ENCODE assay signal across 10 cellular contexts in genomic region chr12:96237035-96237434, GRCh38. TPM values are rescaled to one million over a fixed set of nuclear protein-coding genes. Genes with fewer than 3 reads are reported as not detected.
A peak's percentile ranks its signal among the peaks of the same experiment; 100 is the strongest.
DNase-seq lines count a peak whose midpoint lies in the region; ATAC-seq and TF ChIP-seq lines count a peak whose summit lies in the region.
"Had no signal": no experiment of that assay in that cellular context is flagged by ENCODE, and none has a peak within 500 bp of the region (broad histone marks: within the 10 kb centered on the region; RNA-seq: fewer than 3 reads in every experiment).

No MANE protein-coding gene starts in this region.

- peaks cover 29% of the 10 kb centered on the region for H3K36me3 ChIP-seq in CD4-positive, CD25-positive, alpha-beta regulatory T cell (ENCODE audit: control insufficient read depth, insufficient read depth, low read length)
- no peaks in the 10 kb centered on the region for H3K36me3 ChIP-seq in Peyer's patch
- no peaks in the 10 kb centered on the region for H3K36me3 ChIP-seq in esophagus muscularis mucosa
- no peaks in the 10 kb centered on the region for H3K36me3 ChIP-seq in parathyroid adenoma (ENCODE audit: control insufficient read depth, insufficient read depth, low read length)
- no peaks in the 10 kb centered on the region for H3K36me3 ChIP-seq in psoas muscle (ENCODE audit: insufficient read depth in 1 of 2, low read depth in 1 of 2)

- H2AFZ ChIP-seq in parathyroid adenoma: no peak overlapping the region

- H3K4me2 ChIP-seq in parathyroid adenoma (ENCODE audit: low read length): no peak overlapping the region
- H3K4me2 ChIP-seq: KMS-11 had no signal

- H3K4me3 Mint-ChIP-seq in CD4-positive, CD25-positive, alpha-beta regulatory T cell: peak overlapping the region in 3 of 4 donors; percentile 52 to 85 (median 63)
- H3K4me3 Mint-ChIP-seq in stimulated activated memory B cell treated with anti-CD40 and anti-IgM and Interleukin-4, amounts not matched to agents 10 μg/mL and 1 μg/mL and 100 μg/mL, for 72 hours: no peak overlapping the region

- H3K4me1 Mint-ChIP-seq in CD4-positive, CD25-positive, alpha-beta regulatory T cell: peaks cover 19 to 72% (median 58%) of the 10 kb centered on the region in 4 donors
- H3K4me1 Mint-ChIP-seq in stimulated activated memory B cell treated with anti-CD40 and anti-IgM and Interleukin-4, amounts not matched to agents 10 μg/mL and 1 μg/mL and 100 μg/mL, for 72 hours: peaks cover 51% of the 10 kb centered on the region

- H3K4me3 ChIP-seq in CD4-positive, CD25-positive, alpha-beta regulatory T cell (ENCODE audit: low read depth, low read length): peak overlapping the region; percentile 10
- H3K4me3 ChIP-seq in Peyer's patch (no peak overlapping the region), esophagus muscularis mucosa (peak overlapping the region in 2 of 4 donors; percentile 9 to 26), parathyroid adenoma (ENCODE audit: low read depth, low read length) (no peak overlapping the region), psoas muscle (no peak overlapping the region)

- TF ChIP-seq EP300 in esophagus muscularis mucosa (IDR thresholded peaks at IDR 0.05): no peak

- no peaks in the 10 kb centered on the region for H3K9me3 ChIP-seq in CD4-positive, CD25-positive, alpha-beta regulatory T cell (ENCODE audit: control insufficient read depth in 2 of 2, low read length in 2 of 2)
- H3K9me3 ChIP-seq in Peyer's patch (no peaks in the 10 kb centered on the region), esophagus muscularis mucosa (no peaks in the 10 kb centered on the region), parathyroid adenoma (ENCODE audit: control insufficient read depth, low read length) (no peaks in the 10 kb centered on the region), psoas muscle (no peaks in the 10 kb centered on the region)

- TF ChIP-seq CTCF in Peyer's patch (IDR thresholded peaks at IDR 0.05): no peak
- TF ChIP-seq CTCF in esophagus muscularis mucosa (IDR thresholded peaks at IDR 0.05): no peak
- no peak for TF ChIP-seq CTCF in parathyroid adenoma (IDR thresholded peaks at IDR 0.05)
- TF ChIP-seq CTCF in psoas muscle (IDR thresholded peaks at IDR 0.05): no peak

- no peaks in the 10 kb centered on the region for H3K27me3 ChIP-seq in CD4-positive, CD25-positive, alpha-beta regulatory T cell (ENCODE audit: control insufficient read depth, insufficient read depth, low read length)
- H3K27me3 ChIP-seq in Peyer's patch (no peaks in the 10 kb centered on the region), esophagus muscularis mucosa (no peaks in the 10 kb centered on the region), parathyroid adenoma (ENCODE audit: control insufficient read depth, insufficient read depth, low read length) (no peaks in the 10 kb centered on the region), psoas muscle (ENCODE audit: insufficient read depth in 3 of 3, low read length in 2 of 3) (peaks cover 0 to 35% (median 13%) of the 10 kb centered on the region in 3 donors)

- no peak for DNase-seq in CD4-positive, CD25-positive, alpha-beta regulatory T cell
- DNase-seq in Peyer's patch (no peak), esophagus muscularis mucosa (ENCODE audit: extremely low spot score) (no peak), NCI-H2171 (lab: John Stamatoyannopoulos, UW) (no peak), psoas muscle (no peak), DMS114 treated with DMSO at 0.1 percent for 48 hours (lab: John Stamatoyannopoulos, UW; ENCODE audit: unreplicated experiment) (no peak)
- DNase-seq: DMS 273 treated with DMSO at 0.1 percent for 48 hours had no signal

- H3K27ac ChIP-seq in CD4-positive, CD25-positive, alpha-beta regulatory T cell (ENCODE audit: insufficient read depth, low read length, poor library complexity, severe bottlenecking): peak overlapping the region; percentile 59
- H3K27ac ChIP-seq in Peyer's patch: peak overlapping the region; percentile 48 to 85 (median 68)
- peak overlapping the region; percentile 92 to 95 (median 92) for H3K27ac ChIP-seq in esophagus muscularis mucosa (replicated peaks in 1 of 4)
- H3K27ac ChIP-seq in parathyroid adenoma: peak overlapping the region; percentile 73
- H3K27ac ChIP-seq in psoas muscle: no peak overlapping the region
- H3K27ac ChIP-seq: KMS-11 had no signal

- H3K9ac ChIP-seq in parathyroid adenoma: no peak overlapping the region
- H3K9ac ChIP-seq: KMS-11 had no signal

- no peak for ATAC-seq in CD4-positive, CD25-positive, alpha-beta regulatory T cell (ENCODE audit: low read depth in 2 of 2)
- no peak for ATAC-seq in stimulated activated memory B cell treated with anti-CD40 and anti-IgM and Interleukin-4, amounts not matched to agents 10 μg/mL and 1 μg/mL and 100 μg/mL, for 72 hours
- ATAC-seq in psoas muscle: no peak

- peaks cover 60% of the 10 kb centered on the region for H3K4me1 ChIP-seq in CD4-positive, CD25-positive, alpha-beta regulatory T cell (ENCODE audit: control insufficient read depth, insufficient read depth, low read length, poor library complexity, severe bottlenecking)
- H3K4me1 ChIP-seq in Peyer's patch (peaks cover 0 to 72% (median 6%) of the 10 kb centered on the region in 4 donors), esophagus muscularis mucosa (peaks cover 91 to 100% (median 100%) of the 10 kb centered on the region in 4 donors), parathyroid adenoma (peaks cover 7% of the 10 kb centered on the region), psoas muscle (peaks cover 21% of the 10 kb centered on the region)

- intact Hi-C loops in esophagus muscularis mucosa (cut with DNase I) (no loop called here), psoas muscle (cut with DNase I) (no loop called here)

- TF ChIP-seq POLR2A in Peyer's patch (IDR thresholded peaks at IDR 0.05) (no peak), esophagus muscularis mucosa (IDR thresholded peaks at IDR 0.05; ENCODE audit: low read depth) (no peak)

- H3K36me3 Mint-ChIP-seq in CD4-positive, CD25-positive, alpha-beta regulatory T cell: peaks cover 27% of the 10 kb centered on the region
- peaks cover 25% of the 10 kb centered on the region for H3K36me3 Mint-ChIP-seq in stimulated activated memory B cell treated with anti-CD40 and anti-IgM and Interleukin-4, amounts not matched to agents 10 μg/mL and 1 μg/mL and 100 μg/mL, for 72 hours

- peaks cover 2% of the 10 kb centered on the region for H3K79me2 ChIP-seq in parathyroid adenoma

- peak overlapping the region; percentile 82 to 96 (median 96) for H3K27ac Mint-ChIP-seq in CD4-positive, CD25-positive, alpha-beta regulatory T cell
- no peak overlapping the region for H3K27ac Mint-ChIP-seq in stimulated activated memory B cell treated with anti-CD40 and anti-IgM and Interleukin-4, amounts not matched to agents 10 μg/mL and 1 μg/mL and 100 μg/mL, for 72 hours

- H3K9me3 Mint-ChIP-seq in CD4-positive, CD25-positive, alpha-beta regulatory T cell: peaks cover 0 to 3% (median 0%) of the 10 kb centered on the region in 7 donors
- no peaks in the 10 kb centered on the region for H3K9me3 Mint-ChIP-seq in stimulated activated memory B cell treated with anti-CD40 and anti-IgM and Interleukin-4, amounts not matched to agents 10 μg/mL and 1 μg/mL and 100 μg/mL, for 72 hours

- no peaks in the 10 kb centered on the region for H3K27me3 Mint-ChIP-seq in CD4-positive, CD25-positive, alpha-beta regulatory T cell
- no peaks in the 10 kb centered on the region for H3K27me3 Mint-ChIP-seq in stimulated activated memory B cell treated with anti-CD40 and anti-IgM and Interleukin-4, amounts not matched to agents 10 μg/mL and 1 μg/mL and 100 μg/mL, for 72 hours

- 79% methylated on average over 7 of the region's 7 CpGs for WGBS in esophagus muscularis mucosa
- WGBS in psoas muscle, 3 donors: 83 to 89% (median 87%) methylated on average over 7 of the region's 7 CpGs

RNA-seq across cellular contexts. Expression of gene ELK3, which starts 42.9 kb away (rescaled TPM):
- total RNA-seq in CD4-positive, CD25-positive, alpha-beta regulatory T cell: 84.7 TPM
- 10 to 100 TPM; 33.4 to 47.9 (median 38.3) TPM for polyA plus RNA-seq in CD4-positive, CD25-positive, alpha-beta regulatory T cell
- total RNA-seq in Peyer's patch: 10 to 100 TPM in 2 of 4 donors, 1 to 10 TPM in 2; 5.1 to 23.9 (median 9.4) TPM
- 10 to 100 TPM; 13.7 to 26.9 (median 25.7) TPM for total RNA-seq in esophagus muscularis mucosa
- total RNA-seq in psoas muscle: 10 to 100 TPM in 2 of 4 donors, 1 to 10 TPM in 2; 7.8 to 12.6 (median 10.0) TPM
- polyA plus RNA-seq in psoas muscle: 10 to 100 TPM in 1 of 3 donors, 1 to 10 TPM in 2; 3.7 to 13.9 (median 4.8) TPM
